In the genomic region with DNA sequence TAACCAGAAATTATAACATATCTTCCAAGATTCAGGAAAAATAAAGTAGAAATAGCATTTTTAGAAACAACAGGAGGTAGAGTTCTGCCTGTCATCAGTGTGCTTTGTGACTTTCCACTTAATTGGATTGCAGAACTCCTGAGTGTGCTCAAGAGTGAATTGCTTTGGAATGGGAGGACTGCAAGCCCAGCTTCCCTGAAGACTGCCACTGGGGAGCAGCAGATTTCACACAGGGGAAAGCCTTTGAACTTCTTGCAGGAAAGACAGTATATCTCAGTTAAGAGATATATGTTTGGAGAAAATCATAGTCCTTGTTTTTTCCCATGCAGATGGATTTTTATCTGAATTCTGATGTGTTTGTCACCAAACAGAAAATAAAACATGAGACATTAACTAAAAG, we compare ENCODE assay signal across 10 cellular contexts.
A peak's percentile ranks its signal among the peaks of the same experiment; 100 is the strongest.
DNase-seq lines count a peak whose midpoint lies in the region; TF ChIP-seq lines count a peak whose summit lies in the region.
"Had no signal": no experiment of that assay in that cellular context is flagged by ENCODE, and none has a peak within 500 bp of the region (broad histone marks: within the 10 kb centered on the region; RNA-seq: fewer than 3 reads in every experiment).

No MANE protein-coding gene starts in this region.

- H3K4me1 ChIP-seq in fibroblast of lung (ENCODE audit: control insufficient read depth, extremely low read depth, insufficient read depth, low read length): no peaks in the 10 kb centered on the region
- no peaks in the 10 kb centered on the region for H3K4me1 ChIP-seq in neural progenitor cell
- H3K4me1 ChIP-seq: Peyer's patch had no signal

- H3K4me3 ChIP-seq in fibroblast of lung (replicated peaks in 1 of 4; ENCODE audit: control extremely low read depth in 1 of 4, insufficient read depth in 1 of 4, low read depth in 3 of 4, low read length in 4 of 4): no peak overlapping the region
- no peak overlapping the region for H3K4me3 ChIP-seq in neural progenitor cell
- H3K4me3 ChIP-seq: Peyer's patch had no signal

- H3K27ac ChIP-seq in RWPE1 (no peak overlapping the region), fibroblast of lung (ENCODE audit: insufficient read depth, low read length) (no peak overlapping the region), neural progenitor cell (no peak overlapping the region)
- H3K27ac ChIP-seq: Peyer's patch had no signal

- H3K9ac ChIP-seq in fibroblast of lung (ENCODE audit: insufficient read depth, low read length) (no peak overlapping the region), neural progenitor cell (no peak overlapping the region)

- H3K9me3 ChIP-seq in fibroblast of lung (ENCODE audit: control insufficient read depth, insufficient read depth, low read depth, low read length): no peaks in the 10 kb centered on the region
- no peaks in the 10 kb centered on the region for H3K9me3 ChIP-seq in neural progenitor cell (ENCODE audit: low read depth)
- H3K9me3 ChIP-seq: Peyer's patch had no signal

- peaks cover 5% of the 10 kb centered on the region for H3K27me3 Mint-ChIP-seq in neural progenitor cell (ENCODE audit: insufficient read depth, low read depth)
- H3K27me3 Mint-ChIP-seq: activated CD4-positive, alpha-beta memory T cell treated with anti-CD3 and anti-CD28 coated beads, Interleukin-2, amount 10 ng/mL, durations not matched to agents 7 days and 5 days had no signal

- CTCF ChIA-PET in RWPE1 (lab: Yijun Ruan, JAX): no interaction called here

- H2AFZ ChIP-seq in fibroblast of lung (ENCODE audit: low read length) (no peak overlapping the region), neural progenitor cell (replicated peaks) (no peak overlapping the region)

- H3K4me3 Mint-ChIP-seq in neural progenitor cell: no peak overlapping the region
- H3K4me3 Mint-ChIP-seq: activated CD4-positive, alpha-beta memory T cell treated with anti-CD3 and anti-CD28 coated beads, Interleukin-2, amount 10 ng/mL, durations not matched to agents 7 days and 5 days had no signal

- H3K9me3 Mint-ChIP-seq in neural progenitor cell: no peaks in the 10 kb centered on the region

- no peaks in the 10 kb centered on the region for H3K27me3 ChIP-seq in fibroblast of lung (ENCODE audit: control insufficient read depth, insufficient read depth, low read length)
- no peaks in the 10 kb centered on the region for H3K27me3 ChIP-seq in neural progenitor cell
- H3K27me3 ChIP-seq: Peyer's patch had no signal

- H3K27ac Mint-ChIP-seq in neural progenitor cell: no peak overlapping the region
- H3K27ac Mint-ChIP-seq: activated CD4-positive, alpha-beta memory T cell treated with anti-CD3 and anti-CD28 coated beads, Interleukin-2, amount 10 ng/mL, durations not matched to agents 7 days and 5 days had no signal

- H3K36me3 ChIP-seq in fibroblast of lung (ENCODE audit: control insufficient read depth, insufficient read depth, low read length) (no peaks in the 10 kb centered on the region), neural progenitor cell (no peaks in the 10 kb centered on the region)
- H3K36me3 ChIP-seq: Peyer's patch had no signal

- peaks cover 10% of the 10 kb centered on the region for H3K4me1 Mint-ChIP-seq in neural progenitor cell
- H3K4me1 Mint-ChIP-seq: activated CD4-positive, alpha-beta memory T cell treated with anti-CD3 and anti-CD28 coated beads, Interleukin-2, amount 10 ng/mL, durations not matched to agents 7 days and 5 days had no signal

- H3K4me2 ChIP-seq in fibroblast of lung (ENCODE audit: extremely low read depth, insufficient read depth, low read length) (no peak overlapping the region), neural progenitor cell (no peak overlapping the region)

- TF ChIP-seq CTCF in RWPE1 (conservative IDR thresholded peaks at IDR 0.05; ENCODE audit: low read depth): peak; percentile 33
- TF ChIP-seq CTCF in fibroblast of lung (conservative IDR thresholded peaks at IDR 0.05 in 1 of 2, IDR thresholded peaks at IDR 0.05 in 1 of 2; ENCODE audit: low read depth in 1 of 2, low read length in 2 of 2): peak; percentile 22 to 24
- peak; percentile 33 for TF ChIP-seq CTCF in neural progenitor cell (IDR thresholded peaks at IDR 0.05)
- no peak for TF ChIP-seq CTCF in GM20000 (IDR thresholded peaks at IDR 0.05; ENCODE audit: extremely low read depth, missing control alignments)

- no peaks in the 10 kb centered on the region for H3F3A ChIP-seq in neural progenitor cell (ENCODE audit: low read depth)

- no peaks in the 10 kb centered on the region for H4K20me1 ChIP-seq in fibroblast of lung (ENCODE audit: control insufficient read depth, extremely low read depth, insufficient read depth, low read length)
- H4K20me1 ChIP-seq in neural progenitor cell (ENCODE audit: low read depth): no peaks in the 10 kb centered on the region

- POLR2A ChIA-PET in RWPE1 (lab: Yijun Ruan, JAX; ENCODE audit: low non-redundant PET): no interaction called here

- DNase-seq in GM03348 (ENCODE audit: low spot score) (peak; percentile 24), RWPE1 (ENCODE audit: low spot score) (no peak), fibroblast of lung (ENCODE audit: low read depth in 2 of 2) (peak in 1 of 2 donors; percentile 25), neural progenitor cell (ENCODE audit: low spot score) (peak; percentile 61), NCI-H774 (lab: John Stamatoyannopoulos, UW) (no peak), GM20000 (ENCODE audit: low spot score) (no peak)
- DNase-seq in activated T-cell treated with anti-CD3 and anti-CD28 coated beads, Interleukin-2, amount 50 U/mL, for 48 hours: no peak
- DNase-seq: activated CD4-positive, alpha-beta memory T cell treated with anti-CD3 and anti-CD28 coated beads, Interleukin-2, amount 10 ng/mL, durations not matched to agents 7 days and 5 days; posterior cingulate gyrus had no signal

- H3K36me3 Mint-ChIP-seq in neural progenitor cell: no peaks in the 10 kb centered on the region

- H3K79me2 ChIP-seq in fibroblast of lung (ENCODE audit: control insufficient read depth, insufficient read depth, low read length) (no peaks in the 10 kb centered on the region), neural progenitor cell (ENCODE audit: low read depth) (no peaks in the 10 kb centered on the region)

Comparison
In these comparisons a context has a peak if more than half of its experiments do, and no peak if none do; other contexts are left out.
1. DNase-seq: peak in GM03348 (single experiment) and neural progenitor cell (single experiment); none in RWPE1 (single experiment), NCI-H774 (single experiment), activated T-cell treated with anti-CD3 and anti-CD28 coated beads, Interleukin-2, amount 50 U/mL, for 48 hours (0 of 2) and GM20000 (single experiment).